Comparison of ENCODE assay signal across 17 cellular contexts in genomic region chr14:84750284-84750683, GRCh38.
DNase-seq lines count a peak whose midpoint lies in the region; ATAC-seq, FAIRE-seq and TF ChIP-seq lines count a peak whose summit lies in the region.
"Had no signal": no experiment of that assay in that cellular context is flagged by ENCODE, and none has a peak within 500 bp of the region (broad histone marks: within the 10 kb centered on the region; RNA-seq: fewer than 3 reads in every experiment).

No MANE protein-coding gene starts in this region.

- H3K79me2 ChIP-seq in H1 (ENCODE audit: control insufficient read depth in 1 of 2, insufficient read depth in 2 of 2, low read length in 2 of 2), result no peaks in the 10 kb centered on the region

- H2BK20ac ChIP-seq in H1 (ENCODE audit: low read length), result no peak overlapping the region

- no peak for TF ChIP-seq RAD21 in H1 (IDR thresholded peaks at IDR 0.05 in 1 of 2, conservative IDR thresholded peaks at IDR 0.05 in 1 of 2; ENCODE audit: low read depth in 2 of 2, low read length in 2 of 2)

- H3K9ac ChIP-seq in H1 (replicated peaks in 1 of 4; ENCODE audit: extremely low read depth in 1 of 4, low read depth in 3 of 4, low read length in 3 of 4), result no peak overlapping the region
- H3K9ac ChIP-seq in mesenchymal stem cell (ENCODE audit: low read length), result no peak overlapping the region

- H3K27ac Mint-ChIP-seq in progenitor cell of endocrine pancreas, result no peak overlapping the region

- H4K8ac ChIP-seq in H1 (ENCODE audit: extremely low read depth, insufficient read depth, low read length) (no peak overlapping the region), mesenchymal stem cell (ENCODE audit: low read length) (no peak overlapping the region)

- CTCF ChIA-PET in H1 (lab: Charles Lee; ENCODE audit: partially characterized antibody), result no interaction called here

- intact Hi-C loops in right cardiac atrium (cut with DNase I), result no loop called here
- intact Hi-C loops in heart left ventricle (cut with DNase I), result no loop called here

- ATAC-seq in right cardiac atrium (no peak), heart left ventricle (no peak), HG02571 (IDR thresholded peaks at IDR 0.05; ENCODE audit: unreplicated experiment) (no peak)
- ATAC-seq: HCT116 had no signal

- H3K27me3 Mint-ChIP-seq in progenitor cell of endocrine pancreas, result no peaks in the 10 kb centered on the region

- H2BK15ac ChIP-seq in H1 (ENCODE audit: low read length), result no peak overlapping the region
- no peak overlapping the region for H2BK15ac ChIP-seq in mesenchymal stem cell (ENCODE audit: low read depth, poor library complexity, severe bottlenecking)

- H3K14ac ChIP-seq in H1 (ENCODE audit: insufficient read length), result no peak overlapping the region
- no peak overlapping the region for H3K14ac ChIP-seq in mesenchymal stem cell (ENCODE audit: low read length in 2 of 2)

- H3K9me3 ChIP-seq in H1 (ENCODE audit: insufficient read depth in 2 of 2, low read depth in 1 of 2, low read length in 1 of 2) (no peaks in the 10 kb centered on the region), mesenchymal stem cell (ENCODE audit: control insufficient read depth, low read length) (no peaks in the 10 kb centered on the region), right cardiac atrium (ENCODE audit: control insufficient read depth, low read length) (no peaks in the 10 kb centered on the region), heart left ventricle (peaks cover 0 to 11% (median 0%) of the 10 kb centered on the region in 12 donors)

- H3K4me2 ChIP-seq in H1 (ENCODE audit: insufficient read depth in 1 of 2, low read depth in 2 of 2, low read length in 2 of 2) (no peak overlapping the region), mesenchymal stem cell (ENCODE audit: low read length, poor library complexity, severe bottlenecking) (no peak overlapping the region)

- H3K4me3 Mint-ChIP-seq in progenitor cell of endocrine pancreas (ENCODE audit: low read depth), result peak overlapping the region; percentile 46

- 64% methylated on average over 1 of the region's 1 CpG; no CpG with 5 or more reads in 1 of the 2 experiments for WGBS in H1 (ENCODE audit: extremely low coverage in 1 of 2, insufficient coverage in 1 of 2, insufficient read length in 1 of 2, insufficient replicate concordance in 2 of 2, low coverage in 1 of 2, low lambda C conversion rate in 2 of 2, missing lambda C conversion rate in 1 of 2), 2 experiments
- WGBS in mesenchymal stem cell, result no CpG with 5 or more reads among the region's 1 CpG
- WGBS in right cardiac atrium, result 34% methylated on average over 1 of the region's 1 CpG
- WGBS in heart left ventricle, 4 donors, result 39 to 48% (median 43%) methylated on average over 1 of the region's 1 CpG

- DNase-seq in OCI-M1 (lab: John Stamatoyannopoulos, UW) (peak; percentile 36), H1 (ENCODE audit: low read depth in 1 of 2, low spot score in 2 of 2) (no peak), mesenchymal stem cell (no peak), progenitor cell of endocrine pancreas (ENCODE audit: low spot score, unreplicated experiment) (no peak), right cardiac atrium (no peak), heart left ventricle (no peak), SIG-M5 treated with dmso at 0.1 percent for 504 hours (lab: John Stamatoyannopoulos, UW; ENCODE audit: unreplicated experiment) (no peak)
- DNase-seq: C1 segment of cervical spinal cord, DMS53, Karpas-422, NCI-H1930, NCI-H2171, NCI-H510A treated with DMSO at 0.1 percent for 48 hours had no signal

- H3K4me1 Mint-ChIP-seq in progenitor cell of endocrine pancreas (ENCODE audit: low read depth), result peaks cover 12% of the 10 kb centered on the region

- H3K9me3 Mint-ChIP-seq in progenitor cell of endocrine pancreas (ENCODE audit: low read depth), result peaks cover 11% of the 10 kb centered on the region

- H2BK120ac ChIP-seq in H1 (replicated peaks; ENCODE audit: low read depth, low read length) (no peak overlapping the region), mesenchymal stem cell (ENCODE audit: low read depth, low read length) (no peak overlapping the region)

- no peak overlapping the region for H3K4ac ChIP-seq in H1 (replicated peaks; ENCODE audit: insufficient read length, low read depth, low read length)
- H3K4ac ChIP-seq in mesenchymal stem cell (ENCODE audit: low read depth in 1 of 2, low read length in 2 of 2), result no peak overlapping the region

- POLR2A ChIA-PET in H1 (lab: Charles Lee; ENCODE audit: partially characterized antibody), result no interaction called here

- H2AK5ac ChIP-seq in H1 (ENCODE audit: low read depth, low read length) (no peak overlapping the region), mesenchymal stem cell (ENCODE audit: low read length, severe bottlenecking) (no peak overlapping the region)

- H2BK12ac ChIP-seq in H1 (ENCODE audit: low read depth, low read length) (no peak overlapping the region), mesenchymal stem cell (ENCODE audit: low read length in 2 of 2) (no peak overlapping the region)

- no peak overlapping the region for H3K27ac ChIP-seq in H1 (ENCODE audit: low read depth, low read length)
- H3K27ac ChIP-seq in mesenchymal stem cell (ENCODE audit: low read length, poor library complexity, severe bottlenecking), result peak overlapping the region; percentile 59
- H3K27ac ChIP-seq in right cardiac atrium (ENCODE audit: low read length), result no peak overlapping the region
- no peak overlapping the region for H3K27ac ChIP-seq in heart left ventricle

- H2BK5ac ChIP-seq in H1 (ENCODE audit: low read depth, low read length), result no peak overlapping the region
- no peak overlapping the region for H2BK5ac ChIP-seq in mesenchymal stem cell (ENCODE audit: low read depth, low read length, poor library complexity, severe bottlenecking)

- H3K4me1 ChIP-seq in H1 (replicated peaks in 1 of 4; ENCODE audit: control insufficient read depth in 3 of 4, insufficient read depth in 4 of 4, low read length in 3 of 4) (peaks cover 0 to 6% (median 1%) of the 10 kb centered on the region in 4 experiments; a peak in 1 of 7 replicates), mesenchymal stem cell (ENCODE audit: control insufficient read depth, insufficient read depth, low read depth, low read length) (no peaks in the 10 kb centered on the region), right cardiac atrium (ENCODE audit: control insufficient read depth, insufficient read depth, low read length) (no peaks in the 10 kb centered on the region), heart left ventricle (no peaks in the 10 kb centered on the region)

- H3K18ac ChIP-seq in H1 (ENCODE audit: extremely low read depth, low read length) (no peak overlapping the region), mesenchymal stem cell (ENCODE audit: low read depth in 1 of 2, low read length in 2 of 2) (no peak overlapping the region)

- H2AFZ ChIP-seq in H1 (ENCODE audit: low read length) (0 out of 2 replicates have a peak overlapping the region, but pooled peaks have one; percentile 51), mesenchymal stem cell (ENCODE audit: low read depth, low read length) (no peak overlapping the region)

- TF ChIP-seq CTCF in H1 (IDR thresholded peaks at IDR 0.05; ENCODE audit: control extremely low read depth in 1 of 3, insufficient read depth in 1 of 3, low read depth in 1 of 3, low read length in 3 of 3) (no peak), progenitor cell of endocrine pancreas (IDR thresholded peaks at IDR 0.05; ENCODE audit: unreplicated experiment) (no peak), heart left ventricle (IDR thresholded peaks at IDR 0.05) (no peak)

- H3K79me1 ChIP-seq in H1 (ENCODE audit: low read depth, low read length) (no peaks in the 10 kb centered on the region), mesenchymal stem cell (replicated peaks; ENCODE audit: low read length, poor library complexity, severe bottlenecking) (no peaks in the 10 kb centered on the region)

- no peak overlapping the region for H3K56ac ChIP-seq in H1 (replicated peaks; ENCODE audit: insufficient read length, low read depth, low read length)

- no peaks in the 10 kb centered on the region for H3K23me2 ChIP-seq in H1 (ENCODE audit: low read depth, low read length)

- H3K36me3 ChIP-seq in H1 (ENCODE audit: control insufficient read depth in 2 of 4, insufficient read depth in 4 of 4, low read length in 3 of 4) (no peaks in the 10 kb centered on the region), mesenchymal stem cell (ENCODE audit: control insufficient read depth in 1 of 2, insufficient read depth in 2 of 2, low read depth in 1 of 2, low read length in 2 of 2) (no peaks in the 10 kb centered on the region), heart left ventricle (no peaks in the 10 kb centered on the region)

- no peak overlapping the region for H3K4me3 ChIP-seq in H1 (ENCODE audit: extremely low read depth in 1 of 4, insufficient read depth in 2 of 4, low read depth in 3 of 4, low read length in 4 of 4)
- H3K4me3 ChIP-seq in mesenchymal stem cell (ENCODE audit: insufficient read depth in 1 of 2, low read depth in 1 of 2, low read length in 2 of 2), result no peak overlapping the region
- H3K4me3 ChIP-seq in right cardiac atrium (ENCODE audit: low read length), result no peak overlapping the region
- no peak overlapping the region for H3K4me3 ChIP-seq in heart left ventricle

- TF ChIP-seq POLR2A in H1 (IDR thresholded peaks at IDR 0.05; ENCODE audit: control extremely low read depth in 1 of 2, low read depth in 2 of 2, low read length in 2 of 2) (no peak), heart left ventricle (IDR thresholded peaks at IDR 0.05) (no peak)

- TF ChIP-seq EP300 in H1 (IDR thresholded peaks at IDR 0.05; ENCODE audit: borderline replicate concordance in 1 of 2, low read depth in 2 of 2, low read length in 2 of 2), result no peak

- H3K23ac ChIP-seq in H1 (ENCODE audit: insufficient read length) (no peak overlapping the region), mesenchymal stem cell (ENCODE audit: low read length in 2 of 2) (no peak overlapping the region)

- no peaks in the 10 kb centered on the region for H3K36me3 Mint-ChIP-seq in progenitor cell of endocrine pancreas (ENCODE audit: insufficient read depth)

- no peak for FAIRE-seq in H1 (lab: Jason Lieb, UNC)
- FAIRE-seq: A204.1, RCC 7860 had no signal

- H4K20me1 ChIP-seq in H1 (replicated peaks in 1 of 2; ENCODE audit: control insufficient read depth in 1 of 2, insufficient read depth in 2 of 2, low read length in 2 of 2), result no peaks in the 10 kb centered on the region

- H4K91ac ChIP-seq in H1 (replicated peaks; ENCODE audit: insufficient read length, low read length) (no peak overlapping the region), mesenchymal stem cell (ENCODE audit: low read length) (no peak overlapping the region)

- H4K5ac ChIP-seq in H1 (ENCODE audit: insufficient read length, low read depth, low read length), result no peak overlapping the region

- H3K27me3 ChIP-seq in H1 (replicated peaks in 1 of 4; ENCODE audit: control insufficient read depth in 3 of 4, extremely low read depth in 1 of 4, insufficient read depth in 3 of 4, low read length in 3 of 4), result no peaks in the 10 kb centered on the region
- H3K27me3 ChIP-seq in mesenchymal stem cell (ENCODE audit: control insufficient read depth in 1 of 2, insufficient read depth in 1 of 2, low read length in 2 of 2), result no peaks in the 10 kb centered on the region
- no peaks in the 10 kb centered on the region for H3K27me3 ChIP-seq in right cardiac atrium (ENCODE audit: control insufficient read depth, insufficient read depth)
- no peaks in the 10 kb centered on the region for H3K27me3 ChIP-seq in heart left ventricle
